Comparison of ENCODE assay signal across 7 cellular contexts in genomic region chr9:79858509-79858908, GRCh38.
A peak's percentile ranks its signal among the peaks of the same experiment; 100 is the strongest.
DNase-seq lines count a peak whose midpoint lies in the region; ATAC-seq, FAIRE-seq and TF ChIP-seq lines count a peak whose summit lies in the region.

No MANE protein-coding gene starts in this region.

- TF ChIP-seq CTCF in WI38 (IDR thresholded peaks at IDR 0.05; ENCODE audit: low read depth, low read length) (no peak), gastroesophageal sphincter (IDR thresholded peaks at IDR 0.05) (no peak)

- TF ChIP-seq EP300 in gastroesophageal sphincter (IDR thresholded peaks at IDR 0.05): no peak

- peak; percentile 56 for ATAC-seq in HG03139 (IDR thresholded peaks at IDR 0.05; ENCODE audit: unreplicated experiment)
- ATAC-seq in naive thymus-derived CD4-positive, alpha-beta T cell: peak; percentile 78
- no peak for ATAC-seq in gastroesophageal sphincter

- H3K9me3 Mint-ChIP-seq in naive thymus-derived CD4-positive, alpha-beta T cell: peaks cover 0 to 28% (median 7%) of the 10 kb centered on the region in 11 donors

- peak overlapping the region; percentile 41 for H3K4me3 ChIP-seq in WI38 (ENCODE audit: low read depth, low read length)
- no peak overlapping the region for H3K4me3 ChIP-seq in naive thymus-derived CD4-positive, alpha-beta T cell (ENCODE audit: low read length)
- no peak overlapping the region for H3K4me3 ChIP-seq in gastroesophageal sphincter

- peak overlapping the region in 7 of 9 donors; percentile 54 to 93 (median 75) for H3K27ac Mint-ChIP-seq in naive thymus-derived CD4-positive, alpha-beta T cell

- no peaks in the 10 kb centered on the region for H3K27me3 ChIP-seq in naive thymus-derived CD4-positive, alpha-beta T cell (ENCODE audit: control insufficient read depth in 2 of 2, insufficient read depth in 2 of 2, low read length in 2 of 2)
- H3K27me3 ChIP-seq in gastroesophageal sphincter: no peaks in the 10 kb centered on the region

- intact Hi-C loops in naive thymus-derived CD4-positive, alpha-beta T cell (cut with micrococcal nuclease): loop anchor here in 1 of 2 donors (2.0 kb wide), 1 partner anchor 20 kb away; no protein-coding TSS in a partner anchor

- H3K27me3 Mint-ChIP-seq in naive thymus-derived CD4-positive, alpha-beta T cell: no peaks in the 10 kb centered on the region

- H3K4me3 Mint-ChIP-seq in naive thymus-derived CD4-positive, alpha-beta T cell: peak overlapping the region; percentile 10 to 77 (median 66)

- H3K27ac ChIP-seq in naive thymus-derived CD4-positive, alpha-beta T cell (ENCODE audit: low read depth, low read length): no peak overlapping the region
- H3K27ac ChIP-seq in gastroesophageal sphincter: no peak overlapping the region

- peaks cover 0 to 3% (median 2%) of the 10 kb centered on the region in 5 donors for H3K36me3 Mint-ChIP-seq in naive thymus-derived CD4-positive, alpha-beta T cell

- peaks cover 2 to 17% (median 13%) of the 10 kb centered on the region in 7 donors for H3K4me1 Mint-ChIP-seq in naive thymus-derived CD4-positive, alpha-beta T cell

- no peak for TF ChIP-seq POLR2A in gastroesophageal sphincter (IDR thresholded peaks at IDR 0.05)

- H3K36me3 ChIP-seq in naive thymus-derived CD4-positive, alpha-beta T cell (ENCODE audit: control insufficient read depth in 2 of 3, insufficient read depth in 3 of 3, low read length in 3 of 3): no peaks in the 10 kb centered on the region
- no peaks in the 10 kb centered on the region for H3K36me3 ChIP-seq in gastroesophageal sphincter

- POLR2A ChIA-PET in naive thymus-derived CD4-positive, alpha-beta T cell (lab: Charles Lee): no interaction called here

- WGBS in gastroesophageal sphincter (ENCODE audit: low coverage in 1 of 2), 2 donors: 84 to 86% methylated on average over 3 of the region's 3 CpGs

- FAIRE-seq in GM18507 (lab: Jason Lieb, UNC): peak; percentile 52

- no peaks in the 10 kb centered on the region for H3K4me1 ChIP-seq in naive thymus-derived CD4-positive, alpha-beta T cell (ENCODE audit: control insufficient read depth in 2 of 2, insufficient read depth in 2 of 2, low read length in 2 of 2)
- H3K4me1 ChIP-seq in gastroesophageal sphincter: no peaks in the 10 kb centered on the region

- DNase-seq in GM18507 (ENCODE audit: extremely low spot score, insufficient read length, low read depth) (no peak), activated gamma-delta T cell (lab: John Stamatoyannopoulos, UW) (no peak), NCI-H1092 treated with DMSO at 0.1 percent for 48 hours (lab: John Stamatoyannopoulos, UW) (no peak)
- DNase-seq in naive thymus-derived CD4-positive, alpha-beta T cell: peak in 4 of 9 donors; percentile 7 to 36 (median 18)

- peaks cover 0 to 6% (median 0%) of the 10 kb centered on the region in 3 experiments for H3K9me3 ChIP-seq in naive thymus-derived CD4-positive, alpha-beta T cell (ENCODE audit: control insufficient read depth in 2 of 3, low read length in 3 of 3)
- no peaks in the 10 kb centered on the region for H3K9me3 ChIP-seq in gastroesophageal sphincter

- CTCF ChIA-PET in naive thymus-derived CD4-positive, alpha-beta T cell (lab: Charles Lee): no interaction called here
